ENCODE assay signal across 22 cellular contexts in the genomic region with DNA sequence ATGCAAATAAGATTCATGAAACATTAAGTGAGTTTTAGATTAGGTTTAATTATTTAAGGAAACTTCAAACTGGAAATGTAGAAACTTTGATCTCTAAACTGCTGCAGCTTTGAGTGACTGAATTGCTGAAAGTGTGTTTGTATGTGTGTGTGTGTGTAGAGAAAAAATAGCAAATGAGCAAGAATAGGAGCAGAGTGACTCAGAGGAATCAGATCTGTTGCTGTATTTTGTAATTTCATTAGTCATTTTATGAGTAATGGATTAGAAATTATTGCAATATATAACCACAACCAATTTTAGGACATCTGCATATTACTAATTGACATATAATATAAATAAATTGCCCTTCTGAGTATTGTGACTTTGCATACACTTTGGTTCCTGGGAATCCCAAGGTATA. TPM values are rescaled to one million over a fixed set of nuclear protein-coding genes. Genes with fewer than 3 reads are reported as not detected.
DNase-seq lines count a peak whose midpoint lies in the region; FAIRE-seq and TF ChIP-seq lines count a peak whose summit lies in the region.
"Had no signal": no experiment of that assay in that cellular context is flagged by ENCODE, and none has a peak within 500 bp of the region (broad histone marks: within the 10 kb centered on the region; RNA-seq: fewer than 3 reads in every experiment).

No MANE protein-coding gene starts in this region.

- TF ChIP-seq EP300 in sigmoid colon (IDR thresholded peaks at IDR 0.05) = no peak

- DNase-seq in AG09309 (ENCODE audit: low read depth) = peak; percentile 86
- peak; percentile 10 for DNase-seq in HFF-Myc (ENCODE audit: extremely low read depth, low read depth)
- DNase-seq in astrocyte of the hippocampus (ENCODE audit: low read depth, low spot score) = peak; percentile 44
- peak; percentile 53 for DNase-seq in hepatic stellate cell (ENCODE audit: low spot score)
- DNase-seq in NCI-H1417 treated with DMSO at 0.1 percent for 48 hours (lab: John Stamatoyannopoulos, UW) = no peak
- no peak for DNase-seq in GM12891 (ENCODE audit: insufficient read length, low spot score)
- DNase-seq in sigmoid colon = no peak
- no peak for DNase-seq in Kasumi-1 (lab: John Stamatoyannopoulos, UW)
- DNase-seq: activated CD8-positive, alpha-beta memory T cell treated with anti-CD3 and anti-CD28 coated beads, Interleukin-2, amount 10 ng/mL, durations not matched to agents 7 days and 5 days; activated naive CD4-positive, alpha-beta T cell treated with anti-CD3 and anti-CD28 coated beads for 36 hours; cerebellar nuclear complex; foreskin melanocyte; mucosa of descending colon; NCI-H1048; NCI-H345; posterior cingulate gyrus; SK-N-SH; stimulated activated CD4-positive, alpha-beta T cell treated with anti-CD3 and anti-CD28 coated beads, Interleukin-1b, Interleukin-23, amount 100 ng/mL, for 48 hours; stimulated activated CD8-positive, alpha-beta memory T cell treated with anti-CD3 and anti-CD28 coated beads, Interleukin-4, amount 100 ng/mL, for 48 hours; transverse colon; WERI-Rb-1 had no signal

- TF ChIP-seq POLR2A in GM12891 (IDR thresholded peaks at IDR 0.05; ENCODE audit: low read depth, low read length) (no peak), sigmoid colon (IDR thresholded peaks at IDR 0.05) (no peak)

- no peaks in the 10 kb centered on the region for H3K9me3 ChIP-seq in sigmoid colon
- H3K9me3 ChIP-seq: mucosa of descending colon, SK-N-SH, transverse colon had no signal

- H3K27ac ChIP-seq in sigmoid colon = no peak overlapping the region
- H3K27ac ChIP-seq: transverse colon, WERI-Rb-1 had no signal

- H3K4me1 ChIP-seq in sigmoid colon = peaks cover 0 to 4% (median 2%) of the 10 kb centered on the region in 4 donors

- H3K4me3 ChIP-seq in AG09309 (ENCODE audit: control insufficient read depth, low read depth, low read length) (no peak overlapping the region), HFF-Myc (replicated peaks; ENCODE audit: low read depth, low read length) (no peak overlapping the region), sigmoid colon (no peak overlapping the region)
- H3K4me3 ChIP-seq: mucosa of descending colon, transverse colon had no signal

- no peaks in the 10 kb centered on the region for H3K36me3 ChIP-seq in sigmoid colon
- H3K36me3 ChIP-seq: transverse colon, WERI-Rb-1 had no signal

- no peak for FAIRE-seq in GM12891 (lab: Jason Lieb, UNC)
- FAIRE-seq: H1 had no signal

- intact Hi-C loops in sigmoid colon (cut with DNase I) = no loop called here

- TF ChIP-seq CTCF in AG09309 (IDR thresholded peaks at IDR 0.05; ENCODE audit: control insufficient read depth, insufficient read depth, low read depth, low read length, missing control alignments) (no peak), HFF-Myc (IDR thresholded peaks at IDR 0.05; ENCODE audit: low read depth, low read length, missing control alignments) (no peak), sigmoid colon (IDR thresholded peaks at IDR 0.05) (no peak)

- H3K27me3 ChIP-seq in sigmoid colon = no peaks in the 10 kb centered on the region
- H3K27me3 ChIP-seq: transverse colon had no signal

TF ChIP-seq in GM12891, 5 proteins besides CTCF, POLR2A, EP300 and RAD21:
- TF ChIP-seq PAX5 (IDR thresholded peaks at IDR 0.05; ENCODE audit: insufficient read depth, low read length, severe bottlenecking) = no peak
- TF ChIP-seq TAF1 (IDR thresholded peaks at IDR 0.05; ENCODE audit: low read depth, low read length) = no peak
TF ChIP-seq in GM12891: peak in this region for 0.

RNA-seq across cellular contexts. Expression of a gene that starts 52.8 kb away (rescaled TPM):
- polyA plus RNA-seq in GM12891 (2012; ENCODE audit: low read depth, missing spikeins) = 12.8 TPM
- total RNA-seq in sigmoid colon = 10 to 100 TPM; 18.9 to 29.9 (median 25.2) TPM
- polyA plus RNA-seq in sigmoid colon = 1 to 10 TPM; 2.4 to 7.1 (median 2.5) TPM

Comparison
In these comparisons a context has a peak if more than half of its experiments do, and no peak if none do; other contexts are left out.
1. DNase-seq: peak in AG09309 (single experiment), HFF-Myc (single experiment), astrocyte of the hippocampus (single experiment) and hepatic stellate cell (single experiment); none in NCI-H1417 treated with DMSO at 0.1 percent for 48 hours (single experiment), GM12891 (single experiment), sigmoid colon (single experiment) and Kasumi-1 (0 of 2).